Comparison of ENCODE assay signal across 22 cellular contexts in genomic region chr6:135081966-135082365, GRCh38. TPM values are rescaled to one million over a fixed set of nuclear protein-coding genes. Genes with fewer than 3 reads are reported as not detected.
A peak's percentile ranks its signal among the peaks of the same experiment; 100 is the strongest.
DNase-seq lines count a peak whose midpoint lies in the region; ATAC-seq, FAIRE-seq and TF ChIP-seq lines count a peak whose summit lies in the region.
"Had no signal": no experiment of that assay in that cellular context is flagged by ENCODE, and none has a peak within 500 bp of the region (broad histone marks: within the 10 kb centered on the region; RNA-seq: fewer than 3 reads in every experiment).

No MANE protein-coding gene starts in this region.

- TF ChIP-seq POLR2A in K562 (conservative IDR thresholded peaks at IDR 0.05), result no peak

- BruUV-seq in K562 (replicated peaks; lab: Mats Ljungman, UMichigan), result no TSS peak

- 63% methylated on average over 1 of the region's 1 CpG for WGBS in K562 (ENCODE audit: insufficient coverage, low coverage, missing lambda C conversion rate)

- H3K4me1 ChIP-seq in HEK293 (ENCODE audit: control insufficient read depth, insufficient read depth, low read length) (no peaks in the 10 kb centered on the region), K562 (replicated peaks in 1 of 2; ENCODE audit: control insufficient read depth in 2 of 2, insufficient read depth in 2 of 2, low read length in 2 of 2) (peaks cover 19 to 30% of the 10 kb centered on the region in 2 experiments)
- H3K4me1 ChIP-seq: BE2C had no signal

- H2AFZ ChIP-seq in K562 (ENCODE audit: low read depth, low read length), result no peak overlapping the region

- no peak overlapping the region for H3K9ac ChIP-seq in K562 (ENCODE audit: insufficient read depth in 1 of 2, low read depth in 2 of 2, low read length in 2 of 2)
- H3K9ac ChIP-seq: BLaER1 had no signal

- no peaks in the 10 kb centered on the region for H3K36me3 ChIP-seq in HEK293 (ENCODE audit: control insufficient read depth in 2 of 2, insufficient read depth in 1 of 2, low read length in 2 of 2)
- H3K36me3 ChIP-seq in K562 (ENCODE audit: control insufficient read depth, insufficient read depth, low read length), result peaks cover 7% of the 10 kb centered on the region; the same call in 2 of the 3 replicates
- H3K36me3 ChIP-seq: BE2C, BLaER1 had no signal

- H3K4me2 ChIP-seq in K562 (ENCODE audit: insufficient read depth, low read length), result no peak overlapping the region
- H3K4me2 ChIP-seq: BLaER1 had no signal

- H3K4me3 ChIP-seq in HEK293 (ENCODE audit: low read depth, low read length), result no peak overlapping the region
- no peak overlapping the region for H3K4me3 ChIP-seq in K562
- H3K4me3 ChIP-seq: BLaER1 had no signal

- H4K20me1 ChIP-seq in K562 (replicated peaks; ENCODE audit: control insufficient read depth, insufficient read depth, low read length), result no peaks in the 10 kb centered on the region
- H4K20me1 ChIP-seq: BLaER1 had no signal

- H3K9me3 ChIP-seq in HEK293 (ENCODE audit: control insufficient read depth, insufficient read depth, low read depth, low read length), result no peaks in the 10 kb centered on the region
- peaks cover 35% of the 10 kb centered on the region for H3K9me3 ChIP-seq in K562 (replicated peaks; ENCODE audit: control insufficient read depth, insufficient read depth, low read depth, low read length)
- H3K9me3 ChIP-seq: BE2C had no signal

- DNase-seq in D721Med (ENCODE audit: insufficient read length, low spot score), result no peak
- no peak for DNase-seq in K562 (ENCODE audit: extremely low read depth in 1 of 4, low spot score in 3 of 4)
- no peak for DNase-seq in amygdala (lab: John Stamatoyannopoulos, UW)
- DNase-seq: 8988T; ACHN; BE2C; C1 segment of cervical spinal cord; CD4-positive, alpha-beta memory T cell; CD4-positive, CD25-positive, alpha-beta regulatory T cell; CD8-positive, alpha-beta memory T cell; COR-L47; DMS53; DMS79; DND-41; EL; GF-D8 had no signal

- no peak for TF ChIP-seq EP300 in K562 (IDR thresholded peaks at IDR 0.05; ENCODE audit: low read length)

- CTCF ChIA-PET in HEK293 (lab: Yijun Ruan, JAX), result interaction anchor here (0.7 kb wide), 1 partner anchor 730 kb away, joined by 4 read pairs; no protein-coding TSS in a partner anchor
- CTCF ChIA-PET in K562 (lab: Yijun Ruan, JAX; ENCODE audit: low intra/inter-chr PET ratio), result no interaction called here

- peak; percentile 21 for FAIRE-seq in D721Med (lab: Jason Lieb, UNC)
- no peak for FAIRE-seq in K562 (lab: Jason Lieb, UNC)
- FAIRE-seq: A204.1, GM12891, GM19239 had no signal

- ATAC-seq in K562 (no peak), GM21786 (IDR thresholded peaks at IDR 0.05; ENCODE audit: unreplicated experiment) (no peak)

- intact Hi-C loops in K562 (cut with micrococcal nuclease), result loop anchor here (10.0 kb wide), 2 partner anchors 77 to 243 kb away; no protein-coding TSS in a partner anchor

- no peaks in the 10 kb centered on the region for H3K9me1 ChIP-seq in K562 (ENCODE audit: control insufficient read depth, insufficient read depth, low read length)

- H3K27ac ChIP-seq in HEK293 (ENCODE audit: extremely low read depth, low read depth, low read length), result no peak overlapping the region
- no peak overlapping the region for H3K27ac ChIP-seq in K562 (ENCODE audit: extremely low read depth, low read depth, low read length)
- H3K27ac ChIP-seq: BLaER1 had no signal

- no peak for TF ChIP-seq CTCF in D721Med (IDR thresholded peaks at IDR 0.05; ENCODE audit: insufficient read depth, missing control alignments)
- no peak for TF ChIP-seq CTCF in HEK293 (tag by site-specific recombination; IDR thresholded peaks at IDR 0.05)
- TF ChIP-seq CTCF in K562 (IDR thresholded peaks at IDR 0.05 in 2 of 3, conservative IDR thresholded peaks at IDR 0.05 in 1 of 3; ENCODE audit: insufficient read depth in 2 of 3, low read depth in 1 of 3, low read length in 3 of 3), result no peak

- TF ChIP-seq RAD21 in K562 (CRISPR knock-in tag; conservative IDR thresholded peaks at IDR 0.05 in 1 of 2, IDR thresholded peaks at IDR 0.05 in 1 of 2), result no peak

- in situ Hi-C loops in K562 (cut with MboI), result no loop called here

- POLR2A ChIA-PET in HEK293 (lab: Yijun Ruan, JAX) (no interaction called here), K562 (lab: Yijun Ruan, JAX) (interaction anchor here (1.1 kb wide), 1 partner anchor 25 kb away, joined by 4 read pairs; no protein-coding TSS in a partner anchor)

- no peaks in the 10 kb centered on the region for H3K79me2 ChIP-seq in K562 (ENCODE audit: control insufficient read depth, insufficient read depth, low read length)

- H3K27me3 ChIP-seq in K562 (ENCODE audit: control insufficient read depth in 2 of 2, insufficient read depth in 2 of 2, low read length in 2 of 2), result no peaks in the 10 kb centered on the region
- H3K27me3 ChIP-seq: BE2C, BLaER1 had no signal

TF ChIP-seq in HEK293, 187 proteins besides CTCF, POLR2A, EP300 and RAD21:
- peak; percentile 99 for TF ChIP-seq SETDB1 (IDR thresholded peaks at IDR 0.05; ENCODE audit: insufficient read length, low read length)
- no peak for TF ChIP-seq ZNF174 (tag by site-specific recombination; IDR thresholded peaks at IDR 0.05)
- TF ChIP-seq ZNF677 (tag by site-specific recombination; IDR thresholded peaks at IDR 0.05), result no peak
- no peak for TF ChIP-seq ZNF843 (tag by site-specific recombination; IDR thresholded peaks at IDR 0.05)
- no peak for TF ChIP-seq ZXDB (tag by site-specific recombination; IDR thresholded peaks at IDR 0.05)
- no peak for TF ChIP-seq ZFHX2 (tag by site-specific recombination; conservative IDR thresholded peaks at IDR 0.05)
TF ChIP-seq in HEK293: peak in this region for 1.

TF ChIP-seq in K562, 482 proteins besides CTCF, POLR2A, EP300 and RAD21 (continues in another document):
- no peak for TF ChIP-seq ZNF282 (CRISPR knock-in tag; IDR thresholded peaks at IDR 0.05)
- TF ChIP-seq, protein P1, sequence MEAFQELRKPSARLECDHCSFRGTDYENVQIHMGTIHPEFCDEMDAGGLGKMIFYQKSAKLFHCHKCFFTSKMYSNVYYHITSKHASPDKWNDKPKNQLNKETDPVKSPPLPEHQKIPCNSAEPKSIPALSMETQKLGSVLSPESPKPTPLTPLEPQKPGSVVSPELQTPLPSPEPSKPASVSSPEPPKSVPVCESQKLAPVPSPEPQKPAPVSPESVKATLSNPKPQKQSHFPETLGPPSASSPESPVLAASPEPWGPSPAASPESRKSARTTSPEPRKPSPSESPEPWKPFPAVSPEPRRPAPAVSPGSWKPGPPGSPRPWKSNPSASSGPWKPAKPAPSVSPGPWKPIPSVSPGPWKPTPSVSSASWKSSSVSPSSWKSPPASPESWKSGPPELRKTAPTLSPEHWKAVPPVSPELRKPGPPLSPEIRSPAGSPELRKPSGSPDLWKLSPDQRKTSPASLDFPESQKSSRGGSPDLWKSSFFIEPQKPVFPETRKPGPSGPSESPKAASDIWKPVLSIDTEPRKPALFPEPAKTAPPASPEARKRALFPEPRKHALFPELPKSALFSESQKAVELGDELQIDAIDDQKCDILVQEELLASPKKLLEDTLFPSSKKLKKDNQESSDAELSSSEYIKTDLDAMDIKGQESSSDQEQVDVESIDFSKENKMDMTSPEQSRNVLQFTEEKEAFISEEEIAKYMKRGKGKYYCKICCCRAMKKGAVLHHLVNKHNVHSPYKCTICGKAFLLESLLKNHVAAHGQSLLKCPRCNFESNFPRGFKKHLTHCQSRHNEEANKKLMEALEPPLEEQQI (IDR thresholded peaks at IDR 0.05), result peak; percentile 78; the same call in 1 of the 2 replicates
- TF ChIP-seq, protein P2, sequence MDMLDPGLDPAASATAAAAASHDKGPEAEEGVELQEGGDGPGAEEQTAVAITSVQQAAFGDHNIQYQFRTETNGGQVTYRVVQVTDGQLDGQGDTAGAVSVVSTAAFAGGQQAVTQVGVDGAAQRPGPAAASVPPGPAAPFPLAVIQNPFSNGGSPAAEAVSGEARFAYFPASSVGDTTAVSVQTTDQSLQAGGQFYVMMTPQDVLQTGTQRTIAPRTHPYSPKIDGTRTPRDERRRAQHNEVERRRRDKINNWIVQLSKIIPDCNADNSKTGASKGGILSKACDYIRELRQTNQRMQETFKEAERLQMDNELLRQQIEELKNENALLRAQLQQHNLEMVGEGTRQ (CRISPR knock-in tag; IDR thresholded peaks at IDR 0.05), result no peak
- no peak for TF ChIP-seq ZNF217 (CRISPR knock-in tag; IDR thresholded peaks at IDR 0.05)
- no peak for TF ChIP-seq BCL6 (CRISPR knock-in tag; IDR thresholded peaks at IDR 0.05)
- TF ChIP-seq ZNF384 (IDR thresholded peaks at IDR 0.05; ENCODE audit: low read depth, low read length), result 0 out of 2 replicates have a peak, but pooled peaks have one; percentile 11
- no peak for TF ChIP-seq ZNF589 (CRISPR knock-in tag; IDR thresholded peaks at IDR 0.05; ENCODE audit: low read depth)
- no peak for TF ChIP-seq LCOR (CRISPR knock-in tag; IDR thresholded peaks at IDR 0.05)

RNA-seq across cellular contexts. Expression of gene HBS1L, which starts 27.3 kb away (rescaled TPM):
- 82.7 and 242 TPM in 2 replicates for total RNA-seq in K562 (2011; cell fraction: chromatin; rRNA removed; ENCODE audit: low replicate concordance)
- 27.5 and 35.5 TPM in 2 replicates for total RNA-seq in K562 (2011; cell fraction: nucleolus; rRNA removed)
- 68.2 and 121 TPM in 2 replicates for total RNA-seq in K562 (2011; cell fraction: nucleoplasm; rRNA removed)
- total RNA-seq in K562 (2014; rRNA removed) (133 and 145 TPM in 2 replicates), K562 (2014; rRNA removed; fragmentation: Illumina TruSeq; extraction: Trizol) (184 and 207 TPM in 2 replicates), K562 (2015; rRNA removed; fragmentation: Illumina TruSeq; extraction: Trizol) (161 and 170 TPM in 2 replicates), K562 (2021) (128 and 140 TPM in 2 replicates)
- polyA plus RNA-seq in K562 (2011; rRNA removed) (131 and 175 TPM in 2 replicates), K562 (2014; fragmentation: Illumina TruSeq; extraction: Trizol) (117 and 121 TPM in 2 replicates), K562 (2014; fragmentation: Nextera tagmentation; extraction: Ambion mirVana) (100 to 1,000 TPM; 101 to 199 TPM), K562 (2014; rRNA removed) (115 and 120 TPM in 2 replicates)
- 34.0 and 60.3 TPM in 2 replicates for polyA plus RNA-seq in K562 (2011; cell fraction: cytosol; rRNA removed)
- polyA plus RNA-seq in K562 (2011; cell fraction: nucleus; rRNA removed), result 57.7 and 92.5 TPM in 2 replicates
- 75.8 and 104 TPM in 2 replicates for polyA plus RNA-seq in K562 (2012)
- 345 and 377 TPM in 2 replicates for polyA minus RNA-seq in K562 (2011; rRNA and poly(A)+ RNA removed)
- 82.5 and 96.0 TPM in 2 replicates for polyA minus RNA-seq in K562 (2011; cell fraction: cytosol; rRNA and poly(A)+ RNA removed)
- polyA minus RNA-seq in K562 (2011; cell fraction: nucleus; rRNA and poly(A)+ RNA removed), result 84.1 and 152 TPM in 2 replicates
